Comparison of ENCODE assay signal across 1 cellular context in the genomic region with DNA sequence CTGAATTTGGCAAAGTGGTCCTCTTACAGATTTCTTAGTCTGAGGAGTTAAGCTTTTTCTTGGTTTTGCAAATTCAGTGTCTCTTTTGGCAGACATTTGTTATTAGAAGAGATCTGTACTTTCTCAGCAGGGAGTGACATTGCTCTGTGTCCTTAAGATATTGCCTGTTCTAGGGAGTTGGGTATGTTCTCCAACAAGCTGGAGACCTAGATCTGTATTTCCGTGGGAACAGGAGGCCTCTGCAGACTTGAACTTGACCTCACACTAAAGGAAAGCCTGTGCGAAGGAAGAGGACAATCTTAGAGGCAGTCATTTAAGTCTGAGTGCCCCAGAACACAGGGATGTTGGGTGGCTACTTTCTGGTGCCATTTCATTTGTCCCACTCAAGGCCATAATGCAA.
TF ChIP-seq lines count a peak whose summit lies in the region.

No MANE protein-coding gene starts in this region.

TF ChIP-seq in HCT116, 20 proteins besides CTCF, POLR2A, EP300 and RAD21 (continued from another document):
- TF ChIP-seq ZBTB33 (IDR thresholded peaks at IDR 0.05; ENCODE audit: extremely low read depth, insufficient replicate concordance, low read length), result no peak
- TF ChIP-seq, protein P1, sequence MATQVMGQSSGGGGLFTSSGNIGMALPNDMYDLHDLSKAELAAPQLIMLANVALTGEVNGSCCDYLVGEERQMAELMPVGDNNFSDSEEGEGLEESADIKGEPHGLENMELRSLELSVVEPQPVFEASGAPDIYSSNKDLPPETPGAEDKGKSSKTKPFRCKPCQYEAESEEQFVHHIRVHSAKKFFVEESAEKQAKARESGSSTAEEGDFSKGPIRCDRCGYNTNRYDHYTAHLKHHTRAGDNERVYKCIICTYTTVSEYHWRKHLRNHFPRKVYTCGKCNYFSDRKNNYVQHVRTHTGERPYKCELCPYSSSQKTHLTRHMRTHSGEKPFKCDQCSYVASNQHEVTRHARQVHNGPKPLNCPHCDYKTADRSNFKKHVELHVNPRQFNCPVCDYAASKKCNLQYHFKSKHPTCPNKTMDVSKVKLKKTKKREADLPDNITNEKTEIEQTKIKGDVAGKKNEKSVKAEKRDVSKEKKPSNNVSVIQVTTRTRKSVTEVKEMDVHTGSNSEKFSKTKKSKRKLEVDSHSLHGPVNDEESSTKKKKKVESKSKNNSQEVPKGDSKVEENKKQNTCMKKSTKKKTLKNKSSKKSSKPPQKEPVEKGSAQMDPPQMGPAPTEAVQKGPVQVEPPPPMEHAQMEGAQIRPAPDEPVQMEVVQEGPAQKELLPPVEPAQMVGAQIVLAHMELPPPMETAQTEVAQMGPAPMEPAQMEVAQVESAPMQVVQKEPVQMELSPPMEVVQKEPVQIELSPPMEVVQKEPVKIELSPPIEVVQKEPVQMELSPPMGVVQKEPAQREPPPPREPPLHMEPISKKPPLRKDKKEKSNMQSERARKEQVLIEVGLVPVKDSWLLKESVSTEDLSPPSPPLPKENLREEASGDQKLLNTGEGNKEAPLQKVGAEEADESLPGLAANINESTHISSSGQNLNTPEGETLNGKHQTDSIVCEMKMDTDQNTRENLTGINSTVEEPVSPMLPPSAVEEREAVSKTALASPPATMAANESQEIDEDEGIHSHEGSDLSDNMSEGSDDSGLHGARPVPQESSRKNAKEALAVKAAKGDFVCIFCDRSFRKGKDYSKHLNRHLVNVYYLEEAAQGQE (IDR thresholded peaks at IDR 0.05; ENCODE audit: low read depth), result no peak
TF ChIP-seq in HCT116: peak in this region for 0.
